Comparison of ENCODE assay signal across 9 cellular contexts in the genomic region with DNA sequence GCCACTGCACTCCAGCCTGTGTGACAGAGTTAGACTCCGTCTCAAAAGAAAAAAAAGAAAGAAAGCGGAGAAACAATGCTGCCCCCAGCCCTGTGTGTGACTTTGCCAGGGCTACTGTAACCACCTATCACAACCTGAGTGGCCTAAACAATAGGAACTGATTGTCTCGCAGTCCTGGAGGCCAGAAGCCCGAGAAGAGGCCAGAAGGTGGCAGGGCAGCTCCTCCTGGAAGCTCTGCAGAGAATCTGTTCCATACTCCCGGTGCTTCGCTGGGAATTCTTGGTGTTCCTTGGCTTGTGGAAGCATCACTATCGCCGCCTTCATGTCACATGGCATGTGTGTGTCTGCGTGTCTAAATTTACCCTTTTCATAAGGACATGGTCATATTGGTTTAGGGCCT. TPM values are rescaled to one million over a fixed set of nuclear protein-coding genes. Genes with fewer than 3 reads are reported as not detected.
A peak's percentile ranks its signal among the peaks of the same experiment; 100 is the strongest.
DNase-seq lines count a peak whose midpoint lies in the region; ATAC-seq, FAIRE-seq and TF ChIP-seq lines count a peak whose summit lies in the region.
"Had no signal": no experiment of that assay in that cellular context is flagged by ENCODE, and none has a peak within 500 bp of the region (broad histone marks: within the 10 kb centered on the region; RNA-seq: fewer than 3 reads in every experiment).

No MANE protein-coding gene starts in this region.

- TF ChIP-seq EP300 in Ishikawa (IDR thresholded peaks at IDR 0.05; ENCODE audit: borderline replicate concordance) = no peak

- peaks cover 13% of the 10 kb centered on the region for H3K4me1 Mint-ChIP-seq in T-helper 2 cell treated with Interferon-gamma antibody and Interleukin-4, amounts not matched to agents 5 μg/mL and 100 μg/mL, for 36 hours (ENCODE audit: low read depth)
- peaks cover 11 to 15% of the 10 kb centered on the region in 2 donors for H3K4me1 Mint-ChIP-seq in effector memory CD8-positive, alpha-beta T cell (ENCODE audit: low read depth in 2 of 2)
- H3K4me1 Mint-ChIP-seq in activated CD4-positive, alpha-beta memory T cell treated with anti-CD3 and anti-CD28 coated beads for 36 hours (ENCODE audit: low read depth) = peaks cover 18% of the 10 kb centered on the region

- DNase-seq in T-helper 2 cell treated with Interferon-gamma antibody and Interleukin-4, amounts not matched to agents 5 μg/mL and 100 μg/mL, for 36 hours (ENCODE audit: low spot score) = no peak
- DNase-seq in T-helper 2 cell = no peak
- no peak for DNase-seq in effector memory CD8-positive, alpha-beta T cell
- peak in 1 of 6 donors; percentile 35 for DNase-seq in pancreas
- DNase-seq in activated CD8-positive, alpha-beta memory T cell treated with anti-CD3 and anti-CD28 coated beads, Interleukin-2, amount 50 U/mL, for 48 hours = no peak
- no peak for DNase-seq in activated CD4-positive, alpha-beta memory T cell treated with anti-CD3 and anti-CD28 coated beads for 36 hours
- DNase-seq: occipital lobe had no signal

- ATAC-seq in effector memory CD8-positive, alpha-beta T cell (replicated peaks) = no peak
- ATAC-seq in pancreas (peak in 3 of 4 donors; percentile 36 to 82 (median 67)), HG02885 (IDR thresholded peaks at IDR 0.05; ENCODE audit: poor library complexity, unreplicated experiment) (no peak)

- no peaks in the 10 kb centered on the region for H3K36me3 ChIP-seq in pancreas

- H3K36me3 Mint-ChIP-seq in T-helper 2 cell treated with Interferon-gamma antibody and Interleukin-4, amounts not matched to agents 5 μg/mL and 100 μg/mL, for 36 hours (ENCODE audit: low read depth) = no peaks in the 10 kb centered on the region
- H3K36me3 Mint-ChIP-seq in effector memory CD8-positive, alpha-beta T cell (ENCODE audit: insufficient read depth) = peaks cover 10% of the 10 kb centered on the region
- H3K36me3 Mint-ChIP-seq in activated CD4-positive, alpha-beta memory T cell treated with anti-CD3 and anti-CD28 coated beads for 36 hours = no peaks in the 10 kb centered on the region

- POLR2A ChIA-PET in activated CD4-positive, alpha-beta memory T cell treated with anti-CD3 and anti-CD28 coated beads for 36 hours (lab: Charles Lee) = no interaction called here

- H3K4me1 ChIP-seq in pancreas = no peaks in the 10 kb centered on the region

- TF ChIP-seq CTCF in pancreas (IDR thresholded peaks at IDR 0.05) = peak in 1 of 4 donors; percentile 19

- H3K27ac ChIP-seq in pancreas = no peak overlapping the region

- no peak for FAIRE-seq in pancreas (lab: Jason Lieb, UNC)

- intact Hi-C loops in pancreas (cut with DNase I) = loop anchor here in 1 of 3 donors (5.0 kb wide), 1 partner anchor 137 kb away; no protein-coding TSS in a partner anchor
- intact Hi-C loops in activated CD4-positive, alpha-beta memory T cell treated with anti-CD3 and anti-CD28 coated beads for 36 hours (cut with micrococcal nuclease) = loop anchor here (5.0 kb wide), 1 partner anchor 67 kb away; no protein-coding TSS in a partner anchor

- CTCF ChIA-PET in activated CD4-positive, alpha-beta memory T cell treated with anti-CD3 and anti-CD28 coated beads for 36 hours (lab: Charles Lee) = interaction anchor here (1.1 to 1.8 kb wide), 3 partner anchors 32 to 48 kb away, joined by 3 to 6 read pairs (median 3); no protein-coding TSS in a partner anchor

- H3K4me3 Mint-ChIP-seq in T-helper 2 cell treated with Interferon-gamma antibody and Interleukin-4, amounts not matched to agents 5 μg/mL and 100 μg/mL, for 36 hours = no peak overlapping the region
- H3K4me3 Mint-ChIP-seq in effector memory CD8-positive, alpha-beta T cell = no peak overlapping the region
- no peak overlapping the region for H3K4me3 Mint-ChIP-seq in activated CD4-positive, alpha-beta memory T cell treated with anti-CD3 and anti-CD28 coated beads for 36 hours

- no peaks in the 10 kb centered on the region for H3K9me3 Mint-ChIP-seq in T-helper 2 cell treated with Interferon-gamma antibody and Interleukin-4, amounts not matched to agents 5 μg/mL and 100 μg/mL, for 36 hours
- no peaks in the 10 kb centered on the region for H3K9me3 Mint-ChIP-seq in effector memory CD8-positive, alpha-beta T cell
- H3K9me3 Mint-ChIP-seq in activated CD4-positive, alpha-beta memory T cell treated with anti-CD3 and anti-CD28 coated beads for 36 hours = no peaks in the 10 kb centered on the region

- TF ChIP-seq RAD21 in Ishikawa (IDR thresholded peaks at IDR 0.05; ENCODE audit: low read depth) = peak; percentile 83

- whole genome bisulfite sequencing in pancreas, 2 donors = 73 to 77% methylated on average over 9 of the region's 9 CpGs

- H3K4me3 ChIP-seq in pancreas = no peak overlapping the region

- peaks cover 10% of the 10 kb centered on the region for H3K27me3 Mint-ChIP-seq in T-helper 2 cell treated with Interferon-gamma antibody and Interleukin-4, amounts not matched to agents 5 μg/mL and 100 μg/mL, for 36 hours (ENCODE audit: low read depth)
- peaks cover 24 to 25% of the 10 kb centered on the region in 2 donors for H3K27me3 Mint-ChIP-seq in effector memory CD8-positive, alpha-beta T cell
- H3K27me3 Mint-ChIP-seq in activated CD4-positive, alpha-beta memory T cell treated with anti-CD3 and anti-CD28 coated beads for 36 hours = no peaks in the 10 kb centered on the region

- H3K27ac Mint-ChIP-seq in T-helper 2 cell treated with Interferon-gamma antibody and Interleukin-4, amounts not matched to agents 5 μg/mL and 100 μg/mL, for 36 hours = peak overlapping the region; percentile 1
- H3K27ac Mint-ChIP-seq in effector memory CD8-positive, alpha-beta T cell = peak overlapping the region; percentile 73 to 96
- no peak overlapping the region for H3K27ac Mint-ChIP-seq in activated CD4-positive, alpha-beta memory T cell treated with anti-CD3 and anti-CD28 coated beads for 36 hours

- H3K27me3 ChIP-seq in pancreas = no peaks in the 10 kb centered on the region

- H3K9me3 ChIP-seq in pancreas = no peaks in the 10 kb centered on the region

TF ChIP-seq in Ishikawa, 13 proteins besides CTCF, POLR2A, EP300 and RAD21:
- TF ChIP-seq, protein P1, sequence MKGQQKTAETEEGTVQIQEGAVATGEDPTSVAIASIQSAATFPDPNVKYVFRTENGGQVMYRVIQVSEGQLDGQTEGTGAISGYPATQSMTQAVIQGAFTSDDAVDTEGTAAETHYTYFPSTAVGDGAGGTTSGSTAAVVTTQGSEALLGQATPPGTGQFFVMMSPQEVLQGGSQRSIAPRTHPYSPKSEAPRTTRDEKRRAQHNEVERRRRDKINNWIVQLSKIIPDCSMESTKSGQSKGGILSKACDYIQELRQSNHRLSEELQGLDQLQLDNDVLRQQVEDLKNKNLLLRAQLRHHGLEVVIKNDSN (IDR thresholded peaks at IDR 0.05) = no peak
- no peak for TF ChIP-seq YY1 (IDR thresholded peaks at IDR 0.05; ENCODE audit: low read depth)

RNA-seq across cellular contexts. Expression of a gene that starts 14.4 kb away (rescaled TPM):
- total RNA-seq in pancreas = 10 to 100 TPM; 19.2 to 40.5 (median 28.2) TPM
- 100 to 1,000 TPM in 1 of 2 donors, 10 to 100 TPM in 1; 97.9 to 130 TPM for polyA plus RNA-seq in pancreas
- not detected for total RNA-seq in activated CD4-positive, alpha-beta memory T cell treated with anti-CD3 and anti-CD28 coated beads for 36 hours

RNA-seq across cellular contexts. Expression of a gene that starts 22.4 kb away (rescaled TPM):
- total RNA-seq in pancreas = 10 to 100 TPM; 18.4 to 55.0 (median 33.4) TPM
- 10 to 100 TPM; 22.3 to 33.7 TPM for polyA plus RNA-seq in pancreas
- total RNA-seq in activated CD4-positive, alpha-beta memory T cell treated with anti-CD3 and anti-CD28 coated beads for 36 hours = 100 to 1,000 TPM; 238 to 240 TPM

RNA-seq across cellular contexts. Expression of a gene that starts 38.6 kb away (rescaled TPM):
- total RNA-seq in pancreas = not detected
- not detected for polyA plus RNA-seq in pancreas
- not detected for total RNA-seq in activated CD4-positive, alpha-beta memory T cell treated with anti-CD3 and anti-CD28 coated beads for 36 hours
- total RNA-seq: occipital lobe had no signal

Comparison
In these comparisons a context has a peak if more than half of its experiments do, and no peak if none do; other contexts are left out.
1. ATAC-seq: peak in pancreas (3 of 4); none in effector memory CD8-positive, alpha-beta T cell (single experiment) and HG02885 (single experiment).
2. RNA of a gene that starts 14.4 kb away (total RNA-seq): 19.2 to 40.5 TPM in pancreas; not detected in activated CD4-positive, alpha-beta memory T cell treated with anti-CD3 and anti-CD28 coated beads for 36 hours; every median in the first group is over 10 times any median in the second.
3. RNA of a gene that starts 22.4 kb away (total RNA-seq): 238 to 240 TPM in activated CD4-positive, alpha-beta memory T cell treated with anti-CD3 and anti-CD28 coated beads for 36 hours; 18.4 to 55.0 TPM in pancreas; every median in the first group is over 4 times any median in the second.